20 cellular contexts compared by ENCODE assay signal in genomic region chr14:30129795-30130194, GRCh38.
"Had no signal": no experiment of that assay in that cellular context is flagged by ENCODE, and none has a peak within 500 bp of the region (broad histone marks: within the 10 kb centered on the region; RNA-seq: fewer than 3 reads in every experiment).

No MANE protein-coding gene starts in this region.

- H3K4me3 ChIP-seq: dorsolateral prefrontal cortex, left ventricle myocardium inferior, ovary, testis, upper lobe of right lung had no signal

- ATAC-seq: activated CD8-positive, alpha-beta memory T cell treated with anti-CD3 and anti-CD28 coated beads, Interleukin-2, amount 10 ng/mL, durations not matched to agents 7 days and 5 days; esophagus mucosa; stimulated activated naive CD8-positive, alpha-beta T cell treated with anti-CD3 and anti-CD28 coated beads, Interleukin-15, amount 100 ng/mL, for 72 hours; T-helper 17 cell; upper lobe of right lung had no signal

- H3K9me3 ChIP-seq: left ventricle myocardium inferior, ovary, testis, upper lobe of right lung had no signal

- H3K27me3 ChIP-seq: ovary, testis, upper lobe of right lung had no signal

- FAIRE-seq: endometrium, kidney had no signal

- H3K36me3 ChIP-seq: left ventricle myocardium inferior, ovary, upper lobe of right lung had no signal

- H3K9me3 Mint-ChIP-seq: activated naive CD4-positive, alpha-beta T cell treated with anti-CD3 and anti-CD28 coated beads, Interleukin-2, amount 50 U/mL, for 24 hours; nephron had no signal

- H3K4me1 ChIP-seq: left ventricle myocardium inferior, testis, upper lobe of right lung had no signal

- H3K36me3 Mint-ChIP-seq: activated CD8-positive, alpha-beta memory T cell treated with anti-CD3 and anti-CD28 coated beads, Interleukin-2, amount 10 ng/mL, durations not matched to agents 7 days and 5 days; activated naive CD4-positive, alpha-beta T cell treated with anti-CD3 and anti-CD28 coated beads, Interleukin-2, amount 50 U/mL, for 24 hours had no signal

- H3K27ac ChIP-seq: dorsolateral prefrontal cortex, left ventricle myocardium inferior, ovary, testis, upper lobe of right lung had no signal

- H3K27me3 Mint-ChIP-seq: activated CD8-positive, alpha-beta memory T cell treated with anti-CD3 and anti-CD28 coated beads, Interleukin-2, amount 10 ng/mL, durations not matched to agents 7 days and 5 days; activated naive CD4-positive, alpha-beta T cell treated with anti-CD3 and anti-CD28 coated beads, Interleukin-2, amount 50 U/mL, for 24 hours; activated T-cell treated with anti-CD3 and anti-CD28 coated beads, Interleukin-2, amount 50 U/mL, for 24 hours; stimulated activated naive CD8-positive, alpha-beta T cell treated with anti-CD3 and anti-CD28 coated beads, Interleukin-15, amount 100 ng/mL, for 72 hours; T-helper 17 cell had no signal

- DNase-seq: activated CD4-positive, alpha-beta T cell treated with anti-CD3 and anti-CD28 coated beads, Interleukin-2, amount 50 U/mL, for 48 hours; activated CD8-positive, alpha-beta memory T cell treated with anti-CD3 and anti-CD28 coated beads, Interleukin-2, amount 10 ng/mL, durations not matched to agents 7 days and 5 days; activated effector memory CD4-positive, alpha-beta T cell treated with Interleukin-2 at 50 U/mL for 16 hours; activated T-cell treated with anti-CD3 and anti-CD28 coated beads, Interleukin-2, amount 50 U/mL, for 24 hours; amniotic stem cell; dorsolateral prefrontal cortex; head of caudate nucleus; kidney; left ventricle myocardium inferior; mesenchymal stem cell; ovary; stimulated activated CD4-positive, alpha-beta T cell treated with anti-CD3 and anti-CD28 coated beads, Interleukin-4, amount 100 ng/mL, for 24 hours; stimulated activated naive CD8-positive, alpha-beta T cell treated with anti-CD3 and anti-CD28 coated beads, Interleukin-15, amount 100 ng/mL, for 72 hours; T-helper 17 cell; testis; upper lobe of right lung had no signal

- H3K27ac Mint-ChIP-seq: activated CD8-positive, alpha-beta memory T cell treated with anti-CD3 and anti-CD28 coated beads, Interleukin-2, amount 10 ng/mL, durations not matched to agents 7 days and 5 days; activated naive CD4-positive, alpha-beta T cell treated with anti-CD3 and anti-CD28 coated beads, Interleukin-2, amount 50 U/mL, for 24 hours; activated T-cell treated with anti-CD3 and anti-CD28 coated beads, Interleukin-2, amount 50 U/mL, for 24 hours; nephron; stimulated activated naive CD8-positive, alpha-beta T cell treated with anti-CD3 and anti-CD28 coated beads, Interleukin-15, amount 100 ng/mL, for 72 hours; T-helper 17 cell had no signal

- H3K4me1 Mint-ChIP-seq: activated CD8-positive, alpha-beta memory T cell treated with anti-CD3 and anti-CD28 coated beads, Interleukin-2, amount 10 ng/mL, durations not matched to agents 7 days and 5 days; activated naive CD4-positive, alpha-beta T cell treated with anti-CD3 and anti-CD28 coated beads, Interleukin-2, amount 50 U/mL, for 24 hours; nephron; stimulated activated naive CD8-positive, alpha-beta T cell treated with anti-CD3 and anti-CD28 coated beads, Interleukin-15, amount 100 ng/mL, for 72 hours; T-helper 17 cell had no signal

- H3K4me3 Mint-ChIP-seq: activated CD8-positive, alpha-beta memory T cell treated with anti-CD3 and anti-CD28 coated beads, Interleukin-2, amount 10 ng/mL, durations not matched to agents 7 days and 5 days; activated naive CD4-positive, alpha-beta T cell treated with anti-CD3 and anti-CD28 coated beads, Interleukin-2, amount 50 U/mL, for 24 hours; activated T-cell treated with anti-CD3 and anti-CD28 coated beads, Interleukin-2, amount 50 U/mL, for 24 hours; nephron; stimulated activated naive CD8-positive, alpha-beta T cell treated with anti-CD3 and anti-CD28 coated beads, Interleukin-15, amount 100 ng/mL, for 72 hours; T-helper 17 cell had no signal
